27 cellular contexts compared by ENCODE assay signal in genomic region chr5:19122923-19123322, GRCh38.
"Had no signal": no experiment of that assay in that cellular context is flagged by ENCODE, and none has a peak within 500 bp of the region (broad histone marks: within the 10 kb centered on the region; RNA-seq: fewer than 3 reads in every experiment).

No MANE protein-coding gene starts in this region.

- FAIRE-seq: astrocyte, colon, endothelial cell of umbilical vein had no signal

- H3K27me3 ChIP-seq: brain microvascular endothelial cell, esophagus squamous epithelium had no signal

- H3K27ac ChIP-seq: brain microvascular endothelial cell, epithelial cell of prostate, esophagus squamous epithelium, WERI-Rb-1 had no signal

- H3K4me1 ChIP-seq: esophagus squamous epithelium had no signal

- H3K4me3 ChIP-seq: esophagus squamous epithelium had no signal

- H3K36me3 ChIP-seq: brain microvascular endothelial cell, esophagus squamous epithelium, WERI-Rb-1 had no signal

- DNase-seq: activated B cell treated with CpG ODN at 0.5 μM for 24 hours; activated CD4-positive, alpha-beta T cell treated with anti-CD3 and anti-CD28 coated beads for 48 hours; activated CD4-positive, alpha-beta T cell treated with anti-CD3 and anti-CD28 coated beads, Interleukin-2, amount 50 U/mL, for 1 hour; activated CD4-positive, alpha-beta T cell treated with anti-CD3 and anti-CD28 coated beads, Interleukin-2, amount 50 U/mL, for 48 hours; activated CD8-positive, alpha-beta memory T cell treated with anti-CD3 and anti-CD28 coated beads for 24 hours; activated CD8-positive, alpha-beta T cell treated with anti-CD3 and anti-CD28 coated beads for 36 hours; activated effector memory CD4-positive, alpha-beta T cell treated with Interleukin-2 at 50 U/mL for 16 hours; activated gamma-delta T cell treated with Interleukin-2 at 50 U/mL for 16 hours; activated naive CD4-positive, alpha-beta T cell treated with anti-CD3 and anti-CD28 coated beads, Interleukin-2, amount 50 U/mL, for 16 hours; activated naive CD4-positive, alpha-beta T cell treated with Interleukin-2 at 50 U/mL for 16 hours; activated T-cell treated with anti-CD3 and anti-CD28 coated beads, Interleukin-2, amount 50 U/mL, for 4 hours; amniotic stem cell; anterior cingulate cortex; brain microvascular endothelial cell; caudate nucleus; cortex of kidney; effector CD8-positive, alpha-beta T cell; esophagus squamous epithelium; foreskin melanocyte; head of caudate nucleus; T-cell; T1000; WERI-Rb-1 had no signal
